16 cellular contexts compared by ENCODE assay signal in genomic region chr14:31029016-31029970, GRCh38. TPM values are rescaled to one million over a fixed set of nuclear protein-coding genes. Genes with fewer than 3 reads are reported as not detected.
DNase-seq lines count a peak whose midpoint lies in the region; ATAC-seq and TF ChIP-seq lines count a peak whose summit lies in the region.
"Had no signal": no experiment of that assay in that cellular context is flagged by ENCODE, and none has a peak within 500 bp of the region (broad histone marks: within the 10 kb centered on the region; RNA-seq: fewer than 3 reads in every experiment).

No MANE protein-coding gene starts in this region.

- intact Hi-C loops in CD8-positive, alpha-beta T cell (cut with DNase I, micrococcal nuclease): loop anchor here (5.0 to 10.0 kb wide), 6 partner anchors 98 to 1173 kb away; partner anchors contain the start of genes ARHGAP5 (in 1 of the 2), DTD2 (in 1 of the 2), RNU6-7 (in 1 of the 2) and RNU6-8 (in 1 of the 2)
- intact Hi-C loops in HCT116 (cut with micrococcal nuclease): no loop called here
- intact Hi-C loops in activated CD8-positive, alpha-beta T cell treated with anti-CD3 and anti-CD28 coated beads for 36 hours (cut with micrococcal nuclease): no loop called here

- no peak overlapping the region for H2AFZ ChIP-seq in HCT116 (ENCODE audit: low read depth, low read length, poor library complexity, severe bottlenecking)
- no peak overlapping the region for H2AFZ ChIP-seq in GM23248

- no peaks in the 10 kb centered on the region for H3K36me3 ChIP-seq in CD8-positive, alpha-beta T cell (ENCODE audit: insufficient read depth, low read length)
- no peaks in the 10 kb centered on the region for H3K36me3 ChIP-seq in HCT116 (ENCODE audit: control insufficient read depth in 1 of 2, insufficient read depth in 2 of 2, low read length in 2 of 2)
- no peaks in the 10 kb centered on the region for H3K36me3 ChIP-seq in mesendoderm (ENCODE audit: control insufficient read depth, insufficient read depth, low read length)
- H3K36me3 ChIP-seq in H7 (replicated peaks; ENCODE audit: control insufficient read depth, insufficient read depth, low read length): no peaks in the 10 kb centered on the region
- H3K36me3 ChIP-seq in GM23248 (ENCODE audit: low read depth): no peaks in the 10 kb centered on the region
- H3K36me3 ChIP-seq: upper lobe of left lung had no signal

- no peak for DNase-seq in CD8-positive, alpha-beta T cell
- DNase-seq in HCT116 (ENCODE audit: low read depth, low spot score): no peak
- no peak for DNase-seq in activated CD8-positive, alpha-beta T cell treated with anti-CD3 and anti-CD28 coated beads for 36 hours
- peak; percentile 61 for DNase-seq in mesendoderm
- no peak for DNase-seq in H7
- DNase-seq in GM23248: no peak
- DNase-seq: amygdala, BE2C, KBM-7, left colon, NCI-H1105 treated with DMSO at 0.1 percent for 48 hours, upper lobe of left lung had no signal

- H3K36me3 Mint-ChIP-seq in CD8-positive, alpha-beta T cell: peaks cover 22% of the 10 kb centered on the region
- no peaks in the 10 kb centered on the region for H3K36me3 Mint-ChIP-seq in activated CD8-positive, alpha-beta T cell treated with anti-CD3 and anti-CD28 coated beads for 36 hours (ENCODE audit: low read depth)

- WGBS in mesendoderm (ENCODE audit: extremely low coverage, insufficient coverage, low lambda C conversion rate): no CpG with 5 or more reads among the region's 3 CpGs
- WGBS in GM23248 (ENCODE audit: low coverage in 1 of 2, low lambda C conversion rate in 2 of 2, missing lambda C conversion rate in 2 of 2), 2 experiments: 87 to 90% methylated on average over 3 of the region's 3 CpGs

- H3K79me2 ChIP-seq in HCT116 (ENCODE audit: insufficient read depth, low read length) (peaks cover 35% of the 10 kb centered on the region), mesendoderm (ENCODE audit: control insufficient read depth, insufficient read depth, low read length) (peaks cover 15% of the 10 kb centered on the region), GM23248 (ENCODE audit: insufficient read depth) (peaks cover 69% of the 10 kb centered on the region)

- no peak overlapping the region for H3K4ac ChIP-seq in mesendoderm (ENCODE audit: low read depth, low read length)

- no peak for TF ChIP-seq CTCF in CD8-positive, alpha-beta T cell (IDR thresholded peaks at IDR 0.05)
- TF ChIP-seq CTCF in HCT116 (IDR thresholded peaks at IDR 0.05 in 2 of 3, conservative IDR thresholded peaks at IDR 0.05 in 1 of 3; ENCODE audit: borderline replicate concordance in 1 of 3, insufficient read depth in 1 of 3, low read depth in 2 of 3, low read length in 2 of 3): no peak
- no peak for TF ChIP-seq CTCF in activated CD8-positive, alpha-beta T cell treated with anti-CD3 and anti-CD28 coated beads for 36 hours (IDR thresholded peaks at IDR 0.05)

- no peak for TF ChIP-seq POLR2A in HCT116 (IDR thresholded peaks at IDR 0.05; ENCODE audit: borderline replicate concordance, extremely low read depth, insufficient read depth, insufficient read length)

- no TSS peak for BruUV-seq in HCT116 (replicated peaks; lab: Mats Ljungman, UMichigan)

- no peak overlapping the region for H2BK120ac ChIP-seq in mesendoderm (ENCODE audit: low read depth, low read length)

- no peaks in the 10 kb centered on the region for H3K9me3 Mint-ChIP-seq in CD8-positive, alpha-beta T cell
- no peaks in the 10 kb centered on the region for H3K9me3 Mint-ChIP-seq in activated CD8-positive, alpha-beta T cell treated with anti-CD3 and anti-CD28 coated beads for 36 hours
- H3K9me3 Mint-ChIP-seq: T-helper 1 cell treated with Interleukin-12 subunit alpha and Interleukin-12 subunit beta and Interleukin-4 antibody, amounts not matched to agents 30 μg/mL and 1 μg/mL, for 36 hours had no signal

- H4K20me1 ChIP-seq in HCT116 (ENCODE audit: insufficient read depth): no peaks in the 10 kb centered on the region
- peaks cover 7% of the 10 kb centered on the region; the same call in 1 of the 2 replicates for H4K20me1 ChIP-seq in GM23248 (ENCODE audit: insufficient read depth)

- H3K9me2 ChIP-seq in HCT116 (ENCODE audit: insufficient read depth) (no peaks in the 10 kb centered on the region; the same call in 1 of the 2 replicates), GM23248 (ENCODE audit: insufficient read depth) (no peaks in the 10 kb centered on the region)

- POLR2A ChIA-PET in CD8-positive, alpha-beta T cell (lab: Charles Lee): no interaction called here
- POLR2A ChIA-PET in HCT116 (lab: Charles Lee): interaction anchor here (0.7 to 1.6 kb wide), 3 partner anchors 9 to 155 kb away, joined by 3 to 4 read pairs (median 3); no protein-coding TSS in a partner anchor
- POLR2A ChIA-PET in activated CD8-positive, alpha-beta T cell treated with anti-CD3 and anti-CD28 coated beads for 36 hours (lab: Charles Lee): interaction anchor here (0.6 kb wide), 1 partner anchor 260 kb away, joined by 3 read pairs; no protein-coding TSS in a partner anchor

- H3K4me1 ChIP-seq in CD8-positive, alpha-beta T cell (ENCODE audit: insufficient read depth, low read length): peaks cover 11% of the 10 kb centered on the region
- H3K4me1 ChIP-seq in HCT116 (ENCODE audit: control insufficient read depth in 1 of 2, insufficient read depth in 2 of 2, low read length in 2 of 2) (peaks cover 65 to 79% of the 10 kb centered on the region in 2 experiments), mesendoderm (ENCODE audit: control insufficient read depth, low read depth, low read length) (peaks cover 6% of the 10 kb centered on the region), GM23248 (ENCODE audit: insufficient read depth) (peaks cover 21% of the 10 kb centered on the region)
- H3K4me1 ChIP-seq: BE2C had no signal

- H3K27ac ChIP-seq in CD8-positive, alpha-beta T cell (ENCODE audit: low read depth, low read length): no peak overlapping the region
- peak overlapping the region; percentile 97; the same call in 1 of the 2 replicates for H3K27ac ChIP-seq in HCT116 (ENCODE audit: low read depth, low read length)
- peak overlapping the region; percentile 28 for H3K27ac ChIP-seq in mesendoderm (ENCODE audit: low read depth, low read length)
- no peak overlapping the region for H3K27ac ChIP-seq in GM23248
- H3K27ac ChIP-seq: upper lobe of left lung had no signal

- H2BK5ac ChIP-seq in mesendoderm (ENCODE audit: low read length): no peak overlapping the region

- no peak overlapping the region for H2AK5ac ChIP-seq in mesendoderm (ENCODE audit: low read length)

- H3K9ac ChIP-seq in HCT116 (ENCODE audit: low read length) (peak overlapping the region; percentile 9; the same call in 1 of the 2 replicates), mesendoderm (ENCODE audit: low read length) (no peak overlapping the region), GM23248 (no peak overlapping the region)

- in situ Hi-C loops in GM23248 (cut with MboI): no loop called here

- no peak overlapping the region for H3K4me3 Mint-ChIP-seq in CD8-positive, alpha-beta T cell
- H3K4me3 Mint-ChIP-seq in activated CD8-positive, alpha-beta T cell treated with anti-CD3 and anti-CD28 coated beads for 36 hours: no peak overlapping the region
- H3K4me3 Mint-ChIP-seq: T-helper 1 cell treated with Interleukin-12 subunit alpha and Interleukin-12 subunit beta and Interleukin-4 antibody, amounts not matched to agents 30 μg/mL and 1 μg/mL, for 36 hours had no signal

- H3F3A ChIP-seq in GM23248 (ENCODE audit: insufficient read depth): peaks cover 34% of the 10 kb centered on the region

- H3K27me3 ChIP-seq in CD8-positive, alpha-beta T cell (ENCODE audit: insufficient read depth, low read length): no peaks in the 10 kb centered on the region
- no peaks in the 10 kb centered on the region for H3K27me3 ChIP-seq in HCT116 (ENCODE audit: insufficient read depth, low read length)
- H3K27me3 ChIP-seq in mesendoderm (ENCODE audit: insufficient read depth, low read length, poor library complexity): no peaks in the 10 kb centered on the region
- no peaks in the 10 kb centered on the region for H3K27me3 ChIP-seq in H7 (ENCODE audit: control insufficient read depth, insufficient read depth, low read length)
- H3K27me3 ChIP-seq in GM23248 (replicated peaks; ENCODE audit: insufficient read depth): no peaks in the 10 kb centered on the region
- H3K27me3 ChIP-seq: BE2C, upper lobe of left lung had no signal

- no peak overlapping the region for H3K4me3 ChIP-seq in CD8-positive, alpha-beta T cell (ENCODE audit: low read depth, low read length)
- H3K4me3 ChIP-seq in HCT116 (replicated peaks in 1 of 2; ENCODE audit: low read depth in 1 of 2, low read length in 2 of 2) (no peak overlapping the region), mesendoderm (ENCODE audit: low read length) (no peak overlapping the region), H7 (ENCODE audit: insufficient read depth, low read depth, low read length) (no peak overlapping the region), GM23248 (no peak overlapping the region)
- H3K4me3 ChIP-seq: upper lobe of left lung had no signal

- no peak for ATAC-seq in CD8-positive, alpha-beta T cell
- no peak for ATAC-seq in HCT116
- no peak for ATAC-seq in activated CD8-positive, alpha-beta T cell treated with anti-CD3 and anti-CD28 coated beads for 36 hours
- ATAC-seq in HG03432 (IDR thresholded peaks at IDR 0.05; ENCODE audit: unreplicated experiment): no peak
- ATAC-seq in GM18861 (IDR thresholded peaks at IDR 0.05; ENCODE audit: unreplicated experiment): no peak
- ATAC-seq: left colon, Right ventricle myocardium inferior had no signal

- H3K4me2 ChIP-seq in HCT116 (ENCODE audit: low read length) (peak overlapping the region; percentile 85), mesendoderm (ENCODE audit: low read length) (no peak overlapping the region), GM23248 (ENCODE audit: unreplicated experiment) (no peak overlapping the region)

- no peaks in the 10 kb centered on the region for H3K79me1 ChIP-seq in mesendoderm (ENCODE audit: low read length)

- H3K27ac Mint-ChIP-seq in CD8-positive, alpha-beta T cell: peak overlapping the region; percentile 24
- peak overlapping the region; percentile 39 for H3K27ac Mint-ChIP-seq in activated CD8-positive, alpha-beta T cell treated with anti-CD3 and anti-CD28 coated beads for 36 hours
- H3K27ac Mint-ChIP-seq: T-helper 1 cell treated with Interleukin-12 subunit alpha and Interleukin-12 subunit beta and Interleukin-4 antibody, amounts not matched to agents 30 μg/mL and 1 μg/mL, for 36 hours had no signal

- H3K18ac ChIP-seq in mesendoderm (ENCODE audit: low read length): peak overlapping the region; percentile 89

- H3K23ac ChIP-seq in mesendoderm (ENCODE audit: low read length): no peak overlapping the region

- CTCF ChIA-PET in CD8-positive, alpha-beta T cell (lab: Charles Lee): no interaction called here
- CTCF ChIA-PET in HCT116 (lab: Charles Lee): no interaction called here
- CTCF ChIA-PET in activated CD8-positive, alpha-beta T cell treated with anti-CD3 and anti-CD28 coated beads for 36 hours (lab: Charles Lee): interaction anchor here (1.1 kb wide), 1 partner anchor 34 kb away, joined by 3 read pairs; no protein-coding TSS in a partner anchor

- peaks cover 44% of the 10 kb centered on the region for H3K4me1 Mint-ChIP-seq in CD8-positive, alpha-beta T cell (ENCODE audit: low read depth)
- peaks cover 39% of the 10 kb centered on the region for H3K4me1 Mint-ChIP-seq in activated CD8-positive, alpha-beta T cell treated with anti-CD3 and anti-CD28 coated beads for 36 hours (ENCODE audit: low read depth)

- H4K5ac ChIP-seq in mesendoderm (ENCODE audit: low read length): no peak overlapping the region

- H3K27me3 Mint-ChIP-seq in CD8-positive, alpha-beta T cell (ENCODE audit: low read depth): no peaks in the 10 kb centered on the region
- no peaks in the 10 kb centered on the region for H3K27me3 Mint-ChIP-seq in activated CD8-positive, alpha-beta T cell treated with anti-CD3 and anti-CD28 coated beads for 36 hours

- H3K56ac ChIP-seq in mesendoderm (ENCODE audit: low read length): no peak overlapping the region

- TF ChIP-seq RAD21 in HCT116 (IDR thresholded peaks at IDR 0.05; ENCODE audit: low read depth): no peak

- peak overlapping the region; percentile 92 for H2BK15ac ChIP-seq in mesendoderm (replicated peaks; ENCODE audit: low read depth)

- RAD21 ChIA-PET in HCT116 (lab: Charles Lee; ENCODE audit: low non-redundant PET in 1 of 2, low total read pairs in 2 of 2, uncharacterized antibody in 2 of 2, unreplicated experiment in 2 of 2): no interaction called here

- no peaks in the 10 kb centered on the region for H3K9me3 ChIP-seq in CD8-positive, alpha-beta T cell (ENCODE audit: low read length)
- H3K9me3 ChIP-seq in HCT116 (ENCODE audit: control insufficient read depth in 1 of 2, insufficient read depth in 1 of 2, low read depth in 1 of 2, low read length in 2 of 2): no peaks in the 10 kb centered on the region
- no peaks in the 10 kb centered on the region for H3K9me3 ChIP-seq in GM23248 (ENCODE audit: low read depth)
- H3K9me3 ChIP-seq: BE2C, upper lobe of left lung had no signal

- no peak overlapping the region for H4K8ac ChIP-seq in mesendoderm (ENCODE audit: low read depth, low read length)

RNA-seq across cellular contexts. Expression of gene STRN3, which starts 3.1 kb away (rescaled TPM):
- 10 to 100 TPM in 1 of 2 experiments, 1 to 10 TPM in 1; 9.4 to 10.8 TPM for total RNA-seq in CD8-positive, alpha-beta T cell
- 43.4 TPM for total RNA-seq in HCT116 (2021; ENCODE audit: unreplicated experiment)
- 18.5 and 22.7 TPM in 2 replicates for polyA plus RNA-seq in HCT116 (2012)
- 10 to 100 TPM; 14.7 to 15.3 TPM for total RNA-seq in activated CD8-positive, alpha-beta T cell treated with anti-CD3 and anti-CD28 coated beads for 36 hours
- 31.7 TPM for polyA plus RNA-seq in mesendoderm (2013, experiment 1 of 2)
- polyA plus RNA-seq in mesendoderm (2013, experiment 2 of 2): 30.9 TPM
- total RNA-seq in H7 (2014; rRNA removed; shearing (Covaris generic)): 42.8 and 55.5 TPM in 2 replicates
- total RNA-seq in GM23248 (2014; rRNA removed; shearing (Covaris generic)): 31.6 and 44.2 TPM in 2 replicates
- 25.6 TPM in 2 replicates for polyA plus RNA-seq in GM23248 (2016; fragmentation: Nextera tagmentation; extraction: Ambion mirVana)

RNA-seq across cellular contexts. Expression of gene AP4S1, which starts 3.8 kb away (rescaled TPM):
- 10 to 100 TPM; 11.2 to 11.4 TPM for total RNA-seq in CD8-positive, alpha-beta T cell
- total RNA-seq in HCT116 (2021; ENCODE audit: unreplicated experiment): 5.0 TPM
- polyA plus RNA-seq in HCT116 (2012): 1.9 and 2.3 TPM in 2 replicates
- 1 to 10 TPM; 3.6 to 4.0 TPM for total RNA-seq in activated CD8-positive, alpha-beta T cell treated with anti-CD3 and anti-CD28 coated beads for 36 hours
- polyA plus RNA-seq in mesendoderm (2013, experiment 1 of 2): 10.3 TPM
- polyA plus RNA-seq in mesendoderm (2013, experiment 2 of 2): 9.5 TPM
- total RNA-seq in H7 (2014; rRNA removed; shearing (Covaris generic)): 2.7 and 4.1 TPM in 2 replicates
- 8.7 and 9.9 TPM in 2 replicates for total RNA-seq in GM23248 (2014; rRNA removed; shearing (Covaris generic))
- 6.3 and 7.7 TPM in 2 replicates for polyA plus RNA-seq in GM23248 (2016; fragmentation: Nextera tagmentation; extraction: Ambion mirVana)

Comparison
In these comparisons a context has a peak if more than half of its experiments do, and no peak if none do; other contexts are left out.
1. H3K27ac ChIP-seq: peak in HCT116 (single experiment) and mesendoderm (single experiment); none in CD8-positive, alpha-beta T cell (single experiment) and GM23248 (single experiment).
2. intact Hi-C loops: an anchor here in CD8-positive, alpha-beta T cell (5.0 to 10.0 kb wide); none called in HCT116 and activated CD8-positive, alpha-beta T cell treated with anti-CD3 and anti-CD28 coated beads for 36 hours.